ENCODE assay signal across 7 cellular contexts in the genomic region with DNA sequence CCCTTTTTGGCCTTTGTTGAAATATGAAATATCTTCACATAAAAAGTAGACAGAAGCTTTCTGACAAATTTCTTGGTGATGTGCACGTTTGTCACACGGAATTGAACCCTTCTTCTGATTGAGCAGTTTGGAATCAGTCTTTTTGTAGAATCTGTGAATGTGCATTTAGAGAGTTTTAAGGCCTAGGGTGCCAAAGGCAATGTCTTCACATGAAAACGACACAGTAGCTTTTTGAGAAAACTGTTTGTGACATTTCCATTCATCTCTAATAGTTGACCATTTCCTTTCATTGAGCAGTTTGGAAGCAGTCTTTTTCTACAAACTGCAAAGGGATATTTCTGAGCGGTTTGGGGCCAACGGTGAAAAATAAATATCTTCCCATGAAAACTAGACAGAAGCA.
DNase-seq lines count a peak whose midpoint lies in the region; FAIRE-seq and TF ChIP-seq lines count a peak whose summit lies in the region.
"Not testable (repeated sequence)": the region's sequence is repeated elsewhere in the genome, so short reads cannot be mapped to it uniquely, and the experiment has no call there.

No MANE protein-coding gene starts in this region.

- not testable (repeated sequence) for BruUV-seq in endothelial cell of umbilical vein (replicated peaks; lab: Mats Ljungman, UMichigan)

- not testable (repeated sequence) for H3K79me2 ChIP-seq in endothelial cell of umbilical vein (ENCODE audit: control insufficient read depth, insufficient read depth, low read length); hepatocyte

- not testable (repeated sequence) for H2AFZ ChIP-seq in endothelial cell of umbilical vein (ENCODE audit: low read depth, low read length); hepatocyte

- intact Hi-C loops in endothelial cell of umbilical vein (cut with micrococcal nuclease); testis (cut with DNase I; ENCODE audit: low total_unique reads): not testable (repeated sequence)

- H3K4me2 ChIP-seq in endothelial cell of umbilical vein (ENCODE audit: insufficient read depth, low read length); hepatocyte: not testable (repeated sequence)

- H3K27ac ChIP-seq in endothelial cell of umbilical vein (ENCODE audit: insufficient read depth, low read depth, low read length); hepatocyte; testis: not testable (repeated sequence)

- POLR2A ChIA-PET in endothelial cell of umbilical vein (lab: Charles Lee): not testable (repeated sequence)

- not testable (repeated sequence) for TF ChIP-seq CTCF in endothelial cell of umbilical vein (IDR thresholded peaks at IDR 0.05; ENCODE audit: extremely low read depth in 1 of 2, insufficient read depth in 1 of 2, low read depth in 1 of 2, low read length in 2 of 2); hepatocyte (IDR thresholded peaks at IDR 0.05; ENCODE audit: poor library complexity); testis (IDR thresholded peaks at IDR 0.05)

- H3K36me3 ChIP-seq in endothelial cell of umbilical vein (ENCODE audit: control insufficient read depth in 2 of 2, extremely low read depth in 1 of 2, insufficient read depth in 2 of 2, low read length in 2 of 2); hepatocyte (replicated peaks; ENCODE audit: insufficient read depth, low read depth); testis (ENCODE audit: low read depth, missing control alignments): not testable (repeated sequence)

- WGBS in hepatocyte (ENCODE audit: low lambda C conversion rate, missing lambda C conversion rate): 35% methylated on average over 5 of the region's 5 CpGs
- WGBS in testis, 2 donors: 32% methylated on average over 5 of the region's 5 CpGs

- CTCF ChIA-PET in endothelial cell of umbilical vein (lab: Charles Lee): not testable (repeated sequence)

- not testable (repeated sequence) for H3K4me3 ChIP-seq in Jurkat, Clone E6-1 (ENCODE audit: low read length); endothelial cell of umbilical vein (replicated peaks in 1 of 3; ENCODE audit: insufficient read depth in 1 of 3, low read depth in 1 of 3, low read length in 3 of 3); hepatocyte; testis

- DNase-seq in CD1c-positive myeloid dendritic cell (ENCODE audit: extremely low spot score) (peak; percentile 0), endothelial cell of umbilical vein (ENCODE audit: low read depth, low spot score) (peak; percentile 35), fibroblast of gingiva (ENCODE audit: low read depth) (peak; percentile 10), hepatocyte (ENCODE audit: low spot score) (peak; percentile 7), testis (peak; percentile 14), ureter (ENCODE audit: low spot score) (peak; percentile 51)
- peak; percentile 12 for DNase-seq in Jurkat, Clone E6-1 (ENCODE audit: low read depth, low spot score)

- H4K20me1 ChIP-seq in endothelial cell of umbilical vein (replicated peaks; ENCODE audit: control insufficient read depth, extremely low read depth, insufficient read depth, low read length); hepatocyte (ENCODE audit: insufficient read depth, poor library complexity, severe bottlenecking): not testable (repeated sequence)

- dilution Hi-C loops in endothelial cell of umbilical vein (cut with MboI; ENCODE audit: extremely low pct_ligation_motif_present, low sequenced_read_pairs): not testable (repeated sequence)

- H3K9me1 ChIP-seq in endothelial cell of umbilical vein (replicated peaks; ENCODE audit: control insufficient read depth, extremely low read depth, insufficient read depth, low read length): not testable (repeated sequence)

- not testable (repeated sequence) for TF ChIP-seq POLR2A in endothelial cell of umbilical vein (IDR thresholded peaks at IDR 0.05; ENCODE audit: low read depth, low read length); testis (IDR thresholded peaks at IDR 0.05)

- not testable (repeated sequence) for H3K4me1 ChIP-seq in endothelial cell of umbilical vein (ENCODE audit: control insufficient read depth, extremely low read depth, insufficient read depth, low read length); hepatocyte (ENCODE audit: insufficient read depth); testis

- H3K9me3 ChIP-seq in endothelial cell of umbilical vein (replicated peaks; ENCODE audit: control insufficient read depth, insufficient read depth, low read length) (peaks cover 12% of the 10 kb centered on the region), hepatocyte (ENCODE audit: low read depth) (peaks cover 31% of the 10 kb centered on the region)
- not testable (repeated sequence) for H3K9me3 ChIP-seq in testis

- H3K27me3 ChIP-seq in endothelial cell of umbilical vein (ENCODE audit: control insufficient read depth in 2 of 2, insufficient read depth in 2 of 2, low read length in 2 of 2); hepatocyte; testis: not testable (repeated sequence)

- FAIRE-seq in endothelial cell of umbilical vein (lab: Jason Lieb, UNC): not testable (repeated sequence)

- H3K9me2 ChIP-seq in hepatocyte (replicated peaks; ENCODE audit: insufficient read depth): not testable (repeated sequence)

- not testable (repeated sequence) for H3K9ac ChIP-seq in endothelial cell of umbilical vein (replicated peaks; ENCODE audit: extremely low read depth, insufficient read depth, low read length)

Comparison
In these comparisons a context has a peak if more than half of its experiments do, and no peak if none do; other contexts are left out.
1. DNase-seq: peak in every context shown above with its lines; median percentile 51 in ureter; 35 in endothelial cell of umbilical vein; 14 in testis; 12 in Jurkat, Clone E6-1; 10 in fibroblast of gingiva; 7 in hepatocyte; 0 in CD1c-positive myeloid dendritic cell.